ENCODE assay signal across 1 cellular context in the genomic region with DNA sequence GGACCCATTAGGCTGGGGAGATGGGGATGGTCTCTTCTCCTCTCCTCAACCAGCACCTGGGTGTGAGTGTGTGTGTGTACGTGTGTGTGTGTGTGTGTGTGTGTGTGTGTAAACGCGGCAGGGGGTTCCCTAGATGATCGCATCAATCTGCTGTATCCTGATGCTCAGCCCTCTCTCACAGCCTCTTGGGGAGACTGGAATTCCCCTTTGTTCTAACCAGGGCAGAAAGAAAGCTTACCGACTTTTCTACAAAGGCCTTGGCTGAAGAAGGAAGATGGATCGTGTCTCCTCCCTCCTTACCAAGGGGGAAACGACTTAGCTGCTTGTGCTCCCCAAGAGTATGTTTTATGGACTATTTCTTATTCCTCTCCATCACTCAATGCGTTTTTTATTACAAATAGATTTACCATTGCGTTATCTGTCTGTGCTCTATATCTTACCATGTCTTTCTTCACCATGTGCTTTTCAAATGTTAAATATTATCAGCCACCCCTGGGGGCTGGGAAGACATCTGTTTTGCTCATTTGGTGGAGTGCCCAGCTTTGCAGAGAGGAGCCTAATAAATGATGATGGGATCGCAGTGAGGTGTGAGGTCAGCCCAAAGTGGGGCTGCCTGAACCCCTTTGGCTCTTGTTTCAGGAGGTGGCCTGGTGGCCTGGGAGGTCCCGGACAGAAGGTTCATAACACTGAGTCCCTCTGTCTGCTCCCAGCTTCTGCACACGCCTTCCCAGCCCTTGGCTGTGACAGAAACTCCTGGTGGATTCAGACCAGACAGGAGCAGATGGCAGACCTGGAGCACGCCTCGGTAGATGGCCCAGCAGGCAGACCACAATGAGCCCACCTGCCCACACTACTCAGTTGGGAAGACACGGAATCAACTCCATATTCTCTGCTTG.
TF ChIP-seq lines count a peak whose summit lies in the region.

No MANE protein-coding gene starts in this region.

TF ChIP-seq in H1, 55 proteins besides CTCF, POLR2A, EP300 and RAD21:
- TF ChIP-seq CBX5 (IDR thresholded peaks at IDR 0.05; ENCODE audit: low read depth, low read length), result no peak
- TF ChIP-seq CHD1 (IDR thresholded peaks at IDR 0.05; ENCODE audit: low read depth, low read length), result no peak
- TF ChIP-seq CBX8 (IDR thresholded peaks at IDR 0.05; ENCODE audit: borderline replicate concordance, low read depth, low read length), result no peak
- no peak for TF ChIP-seq PHF8 (conservative IDR thresholded peaks at IDR 0.05; ENCODE audit: low read depth, low read length)
- TF ChIP-seq SP4 (IDR thresholded peaks at IDR 0.05; ENCODE audit: low read length), result no peak
